In genomic region chr16:28950648-28951409, GRCh38 we compare ENCODE assay signal across 8 cellular contexts. TPM values are rescaled to one million over a fixed set of nuclear protein-coding genes. Genes with fewer than 3 reads are reported as not detected.
DNase-seq lines count a peak whose midpoint lies in the region; ATAC-seq, FAIRE-seq and TF ChIP-seq lines count a peak whose summit lies in the region.

Gene NFATC2IP (plus strand): TSS chr16:28950937. CDS start chr16:28951012, 75 bp downstream.

- H3K9me3 ChIP-seq in aorta (ENCODE audit: control insufficient read depth, low read length), result no peaks in the 10 kb centered on the region

- H3K4me3 ChIP-seq in astrocyte of the cerebellum (ENCODE audit: low read depth, low read length) (peak within 1 kb of the TSS; percentile 94), rectal smooth muscle tissue (ENCODE audit: low read length) (peak within 1 kb of the TSS; percentile 86), aorta (ENCODE audit: low read length in 2 of 2) (peak within 1 kb of the TSS; percentile 80 to 89)

- intact Hi-C loops in aorta (cut with DNase I), result loop anchor here in 1 of 2 donors (5.0 kb wide), 1 partner anchor 129 kb away; the partner anchor contains the start of gene ATXN2L

- no peak for TF ChIP-seq CTCF in astrocyte of the cerebellum (IDR thresholded peaks at IDR 0.05; ENCODE audit: low read depth, low read length, missing control alignments)

- 0 to 1% methylated on average over 71 to 79 of the region's 79 CpGs for WGBS in aorta, 2 donors

- H3K9ac ChIP-seq in rectal smooth muscle tissue (ENCODE audit: low read length), result peak within 1 kb of the TSS; percentile 62

- H3K27me3 ChIP-seq in rectal smooth muscle tissue (ENCODE audit: control insufficient read depth, insufficient read depth, low read length) (no peaks in the 10 kb centered on the region), aorta (ENCODE audit: control insufficient read depth in 1 of 2, insufficient read depth in 2 of 2, low read length in 1 of 2) (no peaks in the 10 kb centered on the region)

- H3K36me3 ChIP-seq in rectal smooth muscle tissue (ENCODE audit: control insufficient read depth, insufficient read depth, low read length), result peaks cover 15% of the 10 kb centered on the region
- H3K36me3 ChIP-seq in aorta (ENCODE audit: control insufficient read depth in 1 of 2, insufficient read depth in 2 of 2, low read length in 1 of 2), result no peaks in the 10 kb centered on the region

- in situ Hi-C loops in astrocyte of the cerebellum (cut with HindIII; ENCODE audit: low sequenced_read_pairs), result no loop called here

- H3K4me1 ChIP-seq in rectal smooth muscle tissue (ENCODE audit: control insufficient read depth, insufficient read depth, low read length) (peaks cover 9% of the 10 kb centered on the region), aorta (ENCODE audit: control insufficient read depth in 1 of 2, insufficient read depth in 2 of 2, low read length in 2 of 2) (peaks cover 0 to 1% of the 10 kb centered on the region in 2 donors)

- ATAC-seq in HG02981 (IDR thresholded peaks at IDR 0.05; ENCODE audit: unreplicated experiment), result peak; percentile 90
- ATAC-seq in aorta (ENCODE audit: low FRiP score), result peak; percentile 99

- FAIRE-seq in GM18507 (lab: Jason Lieb, UNC), result peak; percentile 98

- peak within 1 kb of the TSS; percentile 78 for H3K27ac ChIP-seq in rectal smooth muscle tissue (ENCODE audit: low read depth, low read length)
- H3K27ac ChIP-seq in aorta (ENCODE audit: low read depth in 1 of 2, low read length in 2 of 2), result peak within 1 kb of the TSS; percentile 32 to 38

- DNase-seq in GM18507 (ENCODE audit: extremely low spot score, insufficient read length, low read depth) (peak; percentile 96), NCI-H2029 treated with DMSO at 0.1 percent for 48 hours (lab: John Stamatoyannopoulos, UW) (peak; percentile 98), T-helper 9 cell (peak; percentile 99), astrocyte of the cerebellum (ENCODE audit: low read depth) (peak; percentile 100), hepatic stellate cell (ENCODE audit: low spot score) (peak; percentile 100), aorta (peak; percentile 100)

RNA-seq across cellular contexts. Expression of gene NFATC2IP, which starts in this region (rescaled TPM):
- 10 to 100 TPM; 21.5 to 38.5 TPM for total RNA-seq in aorta
- polyA plus RNA-seq in aorta, result 10 to 100 TPM in 1 of 2 donors, 1 to 10 TPM in 1; 6.9 to 37.7 TPM

Comparison
In these comparisons a context has a peak if more than half of its experiments do, and no peak if none do; other contexts are left out.
1. Peak in every context shown above with its lines: DNase-seq, ATAC-seq, H3K4me3 ChIP-seq and H3K27ac ChIP-seq.